Comparison of ENCODE assay signal across 1 cellular context in the genomic region with DNA sequence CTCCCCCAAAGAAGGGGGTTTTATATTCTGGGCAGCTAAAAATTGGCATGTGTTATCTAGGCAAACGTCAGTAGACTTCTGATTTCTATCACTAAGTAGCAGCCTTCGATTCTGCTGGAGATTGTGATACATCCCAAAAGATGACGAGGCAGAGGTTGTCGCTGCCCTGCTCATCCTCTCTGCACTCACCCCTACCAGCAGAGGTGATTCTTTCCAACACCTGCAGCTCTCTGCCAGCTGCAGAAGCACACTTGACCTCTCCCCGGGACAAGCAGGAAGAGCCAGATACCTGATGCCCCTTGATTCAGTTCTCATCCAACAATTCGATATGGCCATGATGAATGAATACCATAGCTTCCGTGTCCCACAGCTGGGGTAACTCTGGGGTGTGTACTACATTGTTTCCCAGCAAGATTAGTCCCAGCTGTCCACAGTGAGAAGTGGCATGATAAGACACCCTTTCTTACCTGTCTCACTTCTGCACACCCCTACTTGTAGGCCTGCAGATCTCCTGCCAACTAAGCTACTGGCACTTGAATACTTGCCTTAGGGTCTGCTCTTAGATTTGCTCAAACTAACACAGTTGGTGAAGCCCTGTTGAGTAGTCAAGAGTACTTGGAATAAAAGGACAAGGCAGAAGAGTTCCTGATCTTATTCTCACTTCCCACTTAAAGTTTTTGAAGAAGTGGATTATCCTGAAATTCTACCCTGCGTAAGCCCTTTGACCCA.
TF ChIP-seq lines count a peak whose summit lies in the region.

No MANE protein-coding gene starts in this region.

TF ChIP-seq in liver, 16 proteins besides CTCF, POLR2A, EP300 and RAD21 (continued from another document):
- TF ChIP-seq, protein P1, sequence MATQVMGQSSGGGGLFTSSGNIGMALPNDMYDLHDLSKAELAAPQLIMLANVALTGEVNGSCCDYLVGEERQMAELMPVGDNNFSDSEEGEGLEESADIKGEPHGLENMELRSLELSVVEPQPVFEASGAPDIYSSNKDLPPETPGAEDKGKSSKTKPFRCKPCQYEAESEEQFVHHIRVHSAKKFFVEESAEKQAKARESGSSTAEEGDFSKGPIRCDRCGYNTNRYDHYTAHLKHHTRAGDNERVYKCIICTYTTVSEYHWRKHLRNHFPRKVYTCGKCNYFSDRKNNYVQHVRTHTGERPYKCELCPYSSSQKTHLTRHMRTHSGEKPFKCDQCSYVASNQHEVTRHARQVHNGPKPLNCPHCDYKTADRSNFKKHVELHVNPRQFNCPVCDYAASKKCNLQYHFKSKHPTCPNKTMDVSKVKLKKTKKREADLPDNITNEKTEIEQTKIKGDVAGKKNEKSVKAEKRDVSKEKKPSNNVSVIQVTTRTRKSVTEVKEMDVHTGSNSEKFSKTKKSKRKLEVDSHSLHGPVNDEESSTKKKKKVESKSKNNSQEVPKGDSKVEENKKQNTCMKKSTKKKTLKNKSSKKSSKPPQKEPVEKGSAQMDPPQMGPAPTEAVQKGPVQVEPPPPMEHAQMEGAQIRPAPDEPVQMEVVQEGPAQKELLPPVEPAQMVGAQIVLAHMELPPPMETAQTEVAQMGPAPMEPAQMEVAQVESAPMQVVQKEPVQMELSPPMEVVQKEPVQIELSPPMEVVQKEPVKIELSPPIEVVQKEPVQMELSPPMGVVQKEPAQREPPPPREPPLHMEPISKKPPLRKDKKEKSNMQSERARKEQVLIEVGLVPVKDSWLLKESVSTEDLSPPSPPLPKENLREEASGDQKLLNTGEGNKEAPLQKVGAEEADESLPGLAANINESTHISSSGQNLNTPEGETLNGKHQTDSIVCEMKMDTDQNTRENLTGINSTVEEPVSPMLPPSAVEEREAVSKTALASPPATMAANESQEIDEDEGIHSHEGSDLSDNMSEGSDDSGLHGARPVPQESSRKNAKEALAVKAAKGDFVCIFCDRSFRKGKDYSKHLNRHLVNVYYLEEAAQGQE (IDR thresholded peaks at IDR 0.05), result no peak
- TF ChIP-seq, protein P2, sequence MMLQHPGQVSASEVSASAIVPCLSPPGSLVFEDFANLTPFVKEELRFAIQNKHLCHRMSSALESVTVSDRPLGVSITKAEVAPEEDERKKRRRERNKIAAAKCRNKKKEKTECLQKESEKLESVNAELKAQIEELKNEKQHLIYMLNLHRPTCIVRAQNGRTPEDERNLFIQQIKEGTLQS (IDR thresholded peaks at IDR 0.05), result no peak
- no peak for TF ChIP-seq RXRA (IDR thresholded peaks at IDR 0.05)
- TF ChIP-seq, protein P3, sequence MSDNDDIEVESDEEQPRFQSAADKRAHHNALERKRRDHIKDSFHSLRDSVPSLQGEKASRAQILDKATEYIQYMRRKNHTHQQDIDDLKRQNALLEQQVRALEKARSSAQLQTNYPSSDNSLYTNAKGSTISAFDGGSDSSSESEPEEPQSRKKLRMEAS (IDR thresholded peaks at IDR 0.05), result no peak
- no peak for TF ChIP-seq YY1 (IDR thresholded peaks at IDR 0.05)
- TF ChIP-seq GABPA (IDR thresholded peaks at IDR 0.05 in 1 of 2, conservative IDR thresholded peaks at IDR 0.05 in 1 of 2), result no peak
- TF ChIP-seq, protein P4, sequence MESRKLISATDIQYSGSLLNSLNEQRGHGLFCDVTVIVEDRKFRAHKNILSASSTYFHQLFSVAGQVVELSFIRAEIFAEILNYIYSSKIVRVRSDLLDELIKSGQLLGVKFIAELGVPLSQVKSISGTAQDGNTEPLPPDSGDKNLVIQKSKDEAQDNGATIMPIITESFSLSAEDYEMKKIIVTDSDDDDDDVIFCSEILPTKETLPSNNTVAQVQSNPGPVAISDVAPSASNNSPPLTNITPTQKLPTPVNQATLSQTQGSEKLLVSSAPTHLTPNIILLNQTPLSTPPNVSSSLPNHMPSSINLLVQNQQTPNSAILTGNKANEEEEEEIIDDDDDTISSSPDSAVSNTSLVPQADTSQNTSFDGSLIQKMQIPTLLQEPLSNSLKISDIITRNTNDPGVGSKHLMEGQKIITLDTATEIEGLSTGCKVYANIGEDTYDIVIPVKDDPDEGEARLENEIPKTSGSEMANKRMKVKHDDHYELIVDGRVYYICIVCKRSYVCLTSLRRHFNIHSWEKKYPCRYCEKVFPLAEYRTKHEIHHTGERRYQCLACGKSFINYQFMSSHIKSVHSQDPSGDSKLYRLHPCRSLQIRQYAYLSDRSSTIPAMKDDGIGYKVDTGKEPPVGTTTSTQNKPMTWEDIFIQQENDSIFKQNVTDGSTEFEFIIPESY (IDR thresholded peaks at IDR 0.05), result no peak
- no peak for TF ChIP-seq SP1 (IDR thresholded peaks at IDR 0.05)
- no peak for TF ChIP-seq JUND (IDR thresholded peaks at IDR 0.05)
- no peak for TF ChIP-seq EGR1 (IDR thresholded peaks at IDR 0.05; ENCODE audit: low read depth in 2 of 2)
- TF ChIP-seq FOXA2 (IDR thresholded peaks at IDR 0.05), result no peak
